ENCODE assay signal across 1 cellular context in genomic region chr16:24539850-24540484, GRCh38.
TF ChIP-seq lines count a peak whose summit lies in the region.

No MANE protein-coding gene starts in this region.

TF ChIP-seq in HepG2, 621 proteins besides CTCF, POLR2A, EP300 and RAD21 (continued from another document and continues in another):
- TF ChIP-seq NFE2L1 (CRISPR knock-in tag; IDR thresholded peaks at IDR 0.05; ENCODE audit: borderline replicate concordance) (no peak), FOSL2 (CRISPR knock-in tag; IDR thresholded peaks at IDR 0.05) (no peak), ZNF292 (CRISPR knock-in tag; IDR thresholded peaks at IDR 0.05; ENCODE audit: borderline replicate concordance, low read depth) (no peak; the same call in 1 of the 2 replicates), ZNF138 (CRISPR knock-in tag; IDR thresholded peaks at IDR 0.05; ENCODE audit: low read depth) (0 out of 2 replicates have a peak, but pooled peaks have one; percentile 51), ZFP62 (CRISPR knock-in tag; IDR thresholded peaks at IDR 0.05) (no peak), HINFP (CRISPR knock-in tag; IDR thresholded peaks at IDR 0.05; ENCODE audit: low read depth) (no peak), REXO4 (CRISPR knock-in tag; IDR thresholded peaks at IDR 0.05; ENCODE audit: borderline replicate concordance) (no peak), THAP7 (CRISPR knock-in tag; IDR thresholded peaks at IDR 0.05) (no peak), TRAFD1 (CRISPR knock-in tag; IDR thresholded peaks at IDR 0.05; ENCODE audit: borderline replicate concordance) (no peak), POLR2G (IDR thresholded peaks at IDR 0.05; ENCODE audit: low read depth, low read length) (no peak), ATF7 (IDR thresholded peaks at IDR 0.05) (no peak), ATF7 (CRISPR knock-in tag; IDR thresholded peaks at IDR 0.05) (no peak), AHDC1 (CRISPR knock-in tag; IDR thresholded peaks at IDR 0.05; ENCODE audit: borderline replicate concordance) (0 out of 2 replicates have a peak, but pooled peaks have one; percentile 6), IKZF5 (CRISPR knock-in tag; IDR thresholded peaks at IDR 0.05) (no peak; the same call in 1 of the 2 replicates), MAFF (IDR thresholded peaks at IDR 0.05; ENCODE audit: low read depth, low read length) (no peak), ZNF343 (CRISPR knock-in tag; IDR thresholded peaks at IDR 0.05) (no peak; the same call in 1 of the 2 replicates), TFAP4 (IDR thresholded peaks at IDR 0.05; ENCODE audit: borderline replicate concordance, low read depth) (no peak), MXD4 (CRISPR knock-in tag; IDR thresholded peaks at IDR 0.05) (no peak), HNRNPL (IDR thresholded peaks at IDR 0.05; ENCODE audit: low read depth, low read length) (no peak), HIC2 (CRISPR knock-in tag; IDR thresholded peaks at IDR 0.05; ENCODE audit: low read depth) (no peak), PAXIP1 (CRISPR knock-in tag; conservative IDR thresholded peaks at IDR 0.05) (no peak), ZNF773 (CRISPR knock-in tag; IDR thresholded peaks at IDR 0.05; ENCODE audit: borderline replicate concordance) (no peak), ARID3A (IDR thresholded peaks at IDR 0.05; ENCODE audit: low read depth, low read length) (no peak), ZNF3 (CRISPR knock-in tag; IDR thresholded peaks at IDR 0.05) (no peak), ZNF7 (CRISPR knock-in tag; IDR thresholded peaks at IDR 0.05) (no peak), ELF1 (CRISPR knock-in tag; IDR thresholded peaks at IDR 0.05) (no peak), IRX3 (CRISPR knock-in tag; IDR thresholded peaks at IDR 0.05; ENCODE audit: borderline replicate concordance, low read depth) (no peak), ZNF121 (CRISPR knock-in tag; IDR thresholded peaks at IDR 0.05) (no peak), SALL1 (CRISPR knock-in tag; IDR thresholded peaks at IDR 0.05) (no peak), RFX3 (CRISPR knock-in tag; IDR thresholded peaks at IDR 0.05) (no peak), ZNF629 (CRISPR knock-in tag; conservative IDR thresholded peaks at IDR 0.05) (no peak), RBM22 (optimal IDR thresholded peaks at IDR 0.05; ENCODE audit: low read length) (no peak), TIGD3 (CRISPR knock-in tag; IDR thresholded peaks at IDR 0.05; ENCODE audit: borderline replicate concordance) (no peak), ZNF737 (CRISPR knock-in tag; IDR thresholded peaks at IDR 0.05; ENCODE audit: borderline replicate concordance) (no peak), ZNF879 (CRISPR knock-in tag; IDR thresholded peaks at IDR 0.05) (peak; percentile 89; the same call in 1 of the 2 replicates), ZNF326 (CRISPR knock-in tag; IDR thresholded peaks at IDR 0.05; ENCODE audit: borderline replicate concordance) (no peak)
